1 cellular context compared by ENCODE assay signal in the genomic region with DNA sequence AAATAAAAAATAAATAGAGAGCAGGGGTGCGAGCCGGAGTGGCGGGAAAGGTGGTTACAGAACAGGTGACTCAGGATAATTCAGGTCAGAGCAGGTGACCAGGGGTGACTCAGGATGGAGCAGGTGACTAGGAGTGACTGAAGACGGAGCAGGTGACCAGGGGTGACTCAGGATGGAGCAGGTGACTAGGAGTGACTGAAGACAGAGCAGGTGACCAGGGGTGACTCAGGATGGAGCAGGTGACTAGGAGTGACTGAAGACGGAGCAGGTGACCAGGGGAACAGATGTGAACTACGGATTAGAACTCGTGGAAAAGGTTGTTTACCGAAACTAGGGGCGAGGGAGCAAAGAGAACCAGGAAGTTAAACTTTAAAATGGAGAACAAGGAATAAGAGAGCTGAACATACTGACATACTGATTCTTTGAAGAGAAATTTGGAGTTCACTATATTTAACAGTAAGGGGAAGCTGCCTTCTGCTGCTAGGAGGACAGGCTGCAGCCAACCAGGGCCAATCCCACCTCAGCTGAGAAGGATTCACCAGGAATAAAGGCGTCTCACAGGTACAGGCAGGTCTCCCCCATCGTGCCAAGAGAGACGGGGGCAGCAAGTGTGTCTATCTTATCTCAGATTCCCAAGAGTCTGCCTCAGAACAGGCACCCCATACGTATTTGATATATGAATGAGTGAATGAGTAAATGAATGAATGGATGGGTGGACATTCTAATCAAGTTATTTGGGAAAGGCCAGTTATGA.
TF ChIP-seq lines count a peak whose summit lies in the region.

No MANE protein-coding gene starts in this region.

TF ChIP-seq in H1, 55 proteins besides CTCF, POLR2A, EP300 and RAD21:
- TF ChIP-seq CHD1 (IDR thresholded peaks at IDR 0.05; ENCODE audit: low read depth, low read length) (no peak), CTBP2 (IDR thresholded peaks at IDR 0.05; ENCODE audit: borderline replicate concordance, insufficient read depth, insufficient read length, low read length) (no peak), HDAC2 (IDR thresholded peaks at IDR 0.05; ENCODE audit: borderline replicate concordance in 1 of 2, low read depth in 2 of 2, low read length in 2 of 2) (no peak), TBP (IDR thresholded peaks at IDR 0.05; ENCODE audit: low read depth, low read length) (no peak), YY1 (IDR thresholded peaks at IDR 0.05; ENCODE audit: low read depth, low read length) (no peak), KDM1A (IDR thresholded peaks at IDR 0.05; ENCODE audit: borderline replicate concordance, low read length) (no peak), RBBP5 (IDR thresholded peaks at IDR 0.05; ENCODE audit: borderline replicate concordance, low read depth, low read length) (no peak), SRF (IDR thresholded peaks at IDR 0.05; ENCODE audit: low read depth, low read length) (no peak), ZNF274 (IDR thresholded peaks at IDR 0.05; ENCODE audit: borderline replicate concordance, extremely low read depth, low read length) (no peak), KDM4A (IDR thresholded peaks at IDR 0.05; ENCODE audit: low read depth, low read length, severe bottlenecking) (no peak)
